Comparison of ENCODE assay signal across 8 cellular contexts in genomic region chr10:117537436-117537903, GRCh38. TPM values are rescaled to one million over a fixed set of nuclear protein-coding genes. Genes with fewer than 3 reads are reported as not detected.
DNase-seq lines count a peak whose midpoint lies in the region; ATAC-seq and TF ChIP-seq lines count a peak whose summit lies in the region.

No MANE protein-coding gene starts in this region.

- H3K27ac Mint-ChIP-seq in activated CD4-positive, alpha-beta T cell treated with anti-CD3 and anti-CD28 coated beads, Interleukin-2, amount 10 ng/mL, durations not matched to agents 24 days and 14 days, result no peak overlapping the region
- no peak overlapping the region for H3K27ac Mint-ChIP-seq in stimulated activated naive CD8-positive, alpha-beta T cell treated with anti-CD3 and anti-CD28 coated beads, Interleukin-15, amount 100 ng/mL, for 72 hours

- intact Hi-C loops in activated CD4-positive, alpha-beta T cell treated with anti-CD3 and anti-CD28 coated beads, Interleukin-2, amount 10 ng/mL, durations not matched to agents 24 days and 14 days (cut with micrococcal nuclease), result loop anchor here (10.0 kb wide), 2 partner anchors 297 to 1263 kb away; partner anchors contain the start of gene GFRA1

- H3K4me3 Mint-ChIP-seq in activated CD4-positive, alpha-beta T cell treated with anti-CD3 and anti-CD28 coated beads, Interleukin-2, amount 10 ng/mL, durations not matched to agents 24 days and 14 days, result no peak overlapping the region
- H3K4me3 Mint-ChIP-seq in stimulated activated naive CD8-positive, alpha-beta T cell treated with anti-CD3 and anti-CD28 coated beads, Interleukin-15, amount 100 ng/mL, for 72 hours, result peak overlapping the region in 1 of 2 donors; percentile 64

- DNase-seq in activated CD4-positive, alpha-beta T cell treated with anti-CD3 and anti-CD28 coated beads, Interleukin-2, amount 10 ng/mL, durations not matched to agents 24 days and 14 days, result peak; percentile 77
- DNase-seq in activated CD4-positive, alpha-beta T cell treated with anti-CD3 and anti-CD28 coated beads for 1 hour, result no peak
- peak; percentile 53 for DNase-seq in hepatic stellate cell (ENCODE audit: low spot score)
- no peak for DNase-seq in stimulated activated naive CD8-positive, alpha-beta T cell treated with anti-CD3 and anti-CD28 coated beads, Interleukin-15, amount 100 ng/mL, for 72 hours

- ATAC-seq in SK-N-SH treated with all-trans-retinoic acid at 6 μM for 48 hours, result peak; percentile 67
- peak; percentile 50 for ATAC-seq in stimulated activated naive CD8-positive, alpha-beta T cell treated with anti-CD3 and anti-CD28 coated beads, Interleukin-15, amount 100 ng/mL, for 72 hours
- no peak for ATAC-seq in GM18498 (IDR thresholded peaks at IDR 0.05; ENCODE audit: unreplicated experiment)
- no peak for ATAC-seq in GM21515 (IDR thresholded peaks at IDR 0.05; ENCODE audit: unreplicated experiment)
- no peak for ATAC-seq in activated CD4-positive, CD25-positive, alpha-beta regulatory T cell treated with anti-CD3 and anti-CD28 coated beads, Interleukin-2, amount 50 U/mL, for 24 hours

- peaks cover 86% of the 10 kb centered on the region for H3K27me3 Mint-ChIP-seq in activated CD4-positive, alpha-beta T cell treated with anti-CD3 and anti-CD28 coated beads, Interleukin-2, amount 10 ng/mL, durations not matched to agents 24 days and 14 days
- H3K27me3 Mint-ChIP-seq in stimulated activated naive CD8-positive, alpha-beta T cell treated with anti-CD3 and anti-CD28 coated beads, Interleukin-15, amount 100 ng/mL, for 72 hours, result peaks cover 100% of the 10 kb centered on the region

- no peaks in the 10 kb centered on the region for H3K36me3 Mint-ChIP-seq in activated CD4-positive, alpha-beta T cell treated with anti-CD3 and anti-CD28 coated beads, Interleukin-2, amount 10 ng/mL, durations not matched to agents 24 days and 14 days (ENCODE audit: low read depth)

- peaks cover 2% of the 10 kb centered on the region for H3K4me1 Mint-ChIP-seq in activated CD4-positive, alpha-beta T cell treated with anti-CD3 and anti-CD28 coated beads, Interleukin-2, amount 10 ng/mL, durations not matched to agents 24 days and 14 days
- peaks cover 58% of the 10 kb centered on the region for H3K4me1 Mint-ChIP-seq in stimulated activated naive CD8-positive, alpha-beta T cell treated with anti-CD3 and anti-CD28 coated beads, Interleukin-15, amount 100 ng/mL, for 72 hours

- no peaks in the 10 kb centered on the region for H3K9me3 Mint-ChIP-seq in activated CD4-positive, alpha-beta T cell treated with anti-CD3 and anti-CD28 coated beads, Interleukin-2, amount 10 ng/mL, durations not matched to agents 24 days and 14 days
- H3K9me3 Mint-ChIP-seq in stimulated activated naive CD8-positive, alpha-beta T cell treated with anti-CD3 and anti-CD28 coated beads, Interleukin-15, amount 100 ng/mL, for 72 hours, result no peaks in the 10 kb centered on the region

TF ChIP-seq in SK-N-SH treated with all-trans-retinoic acid at 6 μM for 48 hours, 23 proteins besides CTCF, POLR2A, EP300 and RAD21:
- TF ChIP-seq ZNF70 (CRISPR knock-in tag; IDR thresholded peaks at IDR 0.05) (no peak), POU6F1 (CRISPR knock-in tag; IDR thresholded peaks at IDR 0.05; ENCODE audit: borderline replicate concordance, low read depth) (no peak), ESRRG (CRISPR knock-in tag; IDR thresholded peaks at IDR 0.05) (no peak), BACH2 (CRISPR knock-in tag; IDR thresholded peaks at IDR 0.05; ENCODE audit: borderline replicate concordance) (no peak), ZNF565 (CRISPR knock-in tag; conservative IDR thresholded peaks at IDR 0.05; ENCODE audit: low read depth) (no peak), PATZ1 (CRISPR knock-in tag; IDR thresholded peaks at IDR 0.05; ENCODE audit: borderline replicate concordance) (no peak), TOX (CRISPR knock-in tag; IDR thresholded peaks at IDR 0.05; ENCODE audit: borderline replicate concordance) (no peak), RARB (CRISPR knock-in tag; IDR thresholded peaks at IDR 0.05) (no peak), CSRNP3 (CRISPR knock-in tag; IDR thresholded peaks at IDR 0.05) (no peak), ZFP30 (CRISPR knock-in tag; IDR thresholded peaks at IDR 0.05) (no peak), SNAI2 (CRISPR knock-in tag; IDR thresholded peaks at IDR 0.05) (no peak), OSR1 (CRISPR knock-in tag; IDR thresholded peaks at IDR 0.05) (no peak), ZFP3 (CRISPR knock-in tag; IDR thresholded peaks at IDR 0.05) (no peak)

RNA-seq across cellular contexts. Expression of gene EMX2, which starts 5.1 kb away (rescaled TPM):
- total RNA-seq in activated CD4-positive, alpha-beta T cell treated with anti-CD3 and anti-CD28 coated beads, Interleukin-2, amount 10 ng/mL, durations not matched to agents 24 days and 14 days, result not detected in 2 replicates

Comparison
In these comparisons a context has a peak if more than half of its experiments do, and no peak if none do; other contexts are left out.
1. DNase-seq: peak in activated CD4-positive, alpha-beta T cell treated with anti-CD3 and anti-CD28 coated beads, Interleukin-2, amount 10 ng/mL, durations not matched to agents 24 days and 14 days (single experiment) and hepatic stellate cell (single experiment); none in activated CD4-positive, alpha-beta T cell treated with anti-CD3 and anti-CD28 coated beads for 1 hour (single experiment) and stimulated activated naive CD8-positive, alpha-beta T cell treated with anti-CD3 and anti-CD28 coated beads, Interleukin-15, amount 100 ng/mL, for 72 hours (0 of 2).
2. ATAC-seq: peak in SK-N-SH treated with all-trans-retinoic acid at 6 μM for 48 hours (single experiment) and stimulated activated naive CD8-positive, alpha-beta T cell treated with anti-CD3 and anti-CD28 coated beads, Interleukin-15, amount 100 ng/mL, for 72 hours (single experiment); none in GM18498 (single experiment), GM21515 (single experiment) and activated CD4-positive, CD25-positive, alpha-beta regulatory T cell treated with anti-CD3 and anti-CD28 coated beads, Interleukin-2, amount 50 U/mL, for 24 hours (0 of 2).